Comparison of ENCODE assay signal across 8 cellular contexts in genomic region chr21:46096997-46097825, GRCh38. TPM values are rescaled to one million over a fixed set of nuclear protein-coding genes. Genes with fewer than 3 reads are reported as not detected.
DNase-seq lines count a peak whose midpoint lies in the region; ATAC-seq and TF ChIP-seq lines count a peak whose summit lies in the region.

No MANE protein-coding gene starts in this region.

- POLR2A ChIA-PET in activated CD4-positive, alpha-beta T cell treated with anti-CD3 and anti-CD28 coated beads for 36 hours (lab: Charles Lee), result no interaction called here

- H3K9me3 ChIP-seq in mesenchymal stem cell (ENCODE audit: control insufficient read depth, low read length) (no peaks in the 10 kb centered on the region), upper lobe of right lung (peaks cover 4% of the 10 kb centered on the region)

- no peaks in the 10 kb centered on the region for H3K36me3 Mint-ChIP-seq in activated CD4-positive, alpha-beta T cell treated with anti-CD3 and anti-CD28 coated beads for 36 hours (ENCODE audit: low read depth)

- H2BK15ac ChIP-seq in mesenchymal stem cell (ENCODE audit: low read depth, poor library complexity, severe bottlenecking), result peak overlapping the region; percentile 99

- H3K27ac ChIP-seq in brain microvascular endothelial cell (peak overlapping the region; percentile 69), mesenchymal stem cell (ENCODE audit: low read length, poor library complexity, severe bottlenecking) (no peak overlapping the region), upper lobe of right lung (peak overlapping the region; percentile 75)

- peak overlapping the region; percentile 100 for H2BK120ac ChIP-seq in mesenchymal stem cell (ENCODE audit: low read depth, low read length)

- H3K18ac ChIP-seq in mesenchymal stem cell (ENCODE audit: low read depth in 1 of 2, low read length in 2 of 2), result peak overlapping the region; percentile 97 to 99

- peak overlapping the region; percentile 95 to 100 for H3K4ac ChIP-seq in mesenchymal stem cell (ENCODE audit: low read depth in 1 of 2, low read length in 2 of 2)

- peak overlapping the region; percentile 15 for H3K4me3 Mint-ChIP-seq in activated CD4-positive, alpha-beta T cell treated with anti-CD3 and anti-CD28 coated beads for 36 hours

- intact Hi-C loops in activated CD4-positive, alpha-beta T cell treated with anti-CD3 and anti-CD28 coated beads for 36 hours (cut with DNase I, micrococcal nuclease), result loop anchor here in 1 of 2 experiments (5.0 kb wide), 1 partner anchor 125 kb away; no protein-coding TSS in a partner anchor
- intact Hi-C loops in upper lobe of right lung (cut with DNase I), result loop anchor here (10.0 kb wide), 1 partner anchor 122 kb away; no protein-coding TSS in a partner anchor

- TF ChIP-seq CTCF in brain microvascular endothelial cell (IDR thresholded peaks at IDR 0.05; ENCODE audit: low read depth, low read length, missing control alignments) (no peak), upper lobe of right lung (IDR thresholded peaks at IDR 0.05) (no peak)

- peak overlapping the region; percentile 100 for H4K91ac ChIP-seq in mesenchymal stem cell (ENCODE audit: low read length)

- H3K9ac ChIP-seq in mesenchymal stem cell (ENCODE audit: low read length), result peak overlapping the region; percentile 93

- peaks cover under 1% of the 10 kb centered on the region for H3K9me3 Mint-ChIP-seq in activated CD4-positive, alpha-beta T cell treated with anti-CD3 and anti-CD28 coated beads for 36 hours (ENCODE audit: low read depth)

- CTCF ChIA-PET in activated CD4-positive, alpha-beta T cell treated with anti-CD3 and anti-CD28 coated beads for 36 hours (lab: Charles Lee), result interaction anchor here (0.6 to 0.8 kb wide), 2 partner anchors 132 to 1556 kb away, joined by 3 read pairs; no protein-coding TSS in a partner anchor

- H3K14ac ChIP-seq in mesenchymal stem cell (ENCODE audit: low read length in 2 of 2), result peak overlapping the region; percentile 97

- peaks cover 19% of the 10 kb centered on the region for H3K27me3 Mint-ChIP-seq in activated CD4-positive, alpha-beta T cell treated with anti-CD3 and anti-CD28 coated beads for 36 hours

- no peak for DNase-seq in activated CD4-positive, alpha-beta T cell treated with anti-CD3 and anti-CD28 coated beads for 36 hours
- DNase-seq in activated CD4-positive, alpha-beta T cell treated with anti-CD3 and anti-CD28 coated beads, Interleukin-2, amount 50 U/mL, for 1 hour, result no peak
- DNase-seq in brain microvascular endothelial cell (no peak), mesenchymal stem cell (no peak), upper lobe of right lung (peak; percentile 62), NCI-H2107 (lab: John Stamatoyannopoulos, UW) (no peak), NCI-H524 treated with DMSO at 0.1 percent for 48 hours (lab: John Stamatoyannopoulos, UW) (no peak), NCI-H69 (lab: John Stamatoyannopoulos, UW) (no peak)

- peaks cover 2% of the 10 kb centered on the region for H3K4me1 Mint-ChIP-seq in activated CD4-positive, alpha-beta T cell treated with anti-CD3 and anti-CD28 coated beads for 36 hours

- WGBS in mesenchymal stem cell, result 36% methylated on average over 20 of the region's 32 CpGs

- peaks cover 7% of the 10 kb centered on the region for H3K36me3 ChIP-seq in brain microvascular endothelial cell (replicated peaks)
- H3K36me3 ChIP-seq in mesenchymal stem cell (ENCODE audit: control insufficient read depth in 1 of 2, insufficient read depth in 2 of 2, low read depth in 1 of 2, low read length in 2 of 2), result peaks cover 5 to 25% of the 10 kb centered on the region in 2 experiments
- no peaks in the 10 kb centered on the region for H3K36me3 ChIP-seq in upper lobe of right lung

- H2AFZ ChIP-seq in mesenchymal stem cell (ENCODE audit: low read depth, low read length), result no peak overlapping the region

- H3K4me3 ChIP-seq in brain microvascular endothelial cell (ENCODE audit: low read depth, low read length) (peak overlapping the region; percentile 78), mesenchymal stem cell (ENCODE audit: insufficient read depth in 1 of 2, low read depth in 1 of 2, low read length in 2 of 2) (peak overlapping the region; percentile 86 to 91), upper lobe of right lung (peak overlapping the region; percentile 57)

- H2AK5ac ChIP-seq in mesenchymal stem cell (ENCODE audit: low read length, severe bottlenecking), result peak overlapping the region; percentile 82

- H3K4me1 ChIP-seq in mesenchymal stem cell (ENCODE audit: control insufficient read depth, insufficient read depth, low read depth, low read length) (peaks cover 22% of the 10 kb centered on the region), upper lobe of right lung (peaks cover 5% of the 10 kb centered on the region)

- peak overlapping the region; percentile 86 to 93 for H2BK12ac ChIP-seq in mesenchymal stem cell (ENCODE audit: low read length in 2 of 2)

- in situ Hi-C loops in brain microvascular endothelial cell (cut with HindIII; ENCODE audit: low pct_ligation_motif_present, low sequenced_read_pairs), result no loop called here

- no peak overlapping the region for H2BK5ac ChIP-seq in mesenchymal stem cell (ENCODE audit: low read depth, low read length, poor library complexity, severe bottlenecking)

- no peak overlapping the region for H3K27ac Mint-ChIP-seq in activated CD4-positive, alpha-beta T cell treated with anti-CD3 and anti-CD28 coated beads for 36 hours

- H3K23ac ChIP-seq in mesenchymal stem cell (ENCODE audit: low read length in 2 of 2), result peak overlapping the region in 1 of 2 experiments; percentile 66

- H3K27me3 ChIP-seq in brain microvascular endothelial cell (replicated peaks) (no peaks in the 10 kb centered on the region), mesenchymal stem cell (ENCODE audit: control insufficient read depth in 1 of 2, insufficient read depth in 1 of 2, low read length in 2 of 2) (no peaks in the 10 kb centered on the region), upper lobe of right lung (peaks cover 41% of the 10 kb centered on the region)

- peak overlapping the region; percentile 93 for H3K4me2 ChIP-seq in mesenchymal stem cell (ENCODE audit: low read length, poor library complexity, severe bottlenecking)

- H3K79me1 ChIP-seq in mesenchymal stem cell (replicated peaks; ENCODE audit: low read length, poor library complexity, severe bottlenecking), result no peaks in the 10 kb centered on the region

- H4K8ac ChIP-seq in mesenchymal stem cell (ENCODE audit: low read length), result peak overlapping the region; percentile 100

- ATAC-seq in activated CD4-positive, alpha-beta T cell treated with anti-CD3 and anti-CD28 coated beads for 36 hours, result no peak
- no peak for ATAC-seq in upper lobe of right lung

RNA-seq across cellular contexts. Expression of gene COL6A2, which starts 0.7 kb away (rescaled TPM):
- total RNA-seq in activated CD4-positive, alpha-beta T cell treated with anti-CD3 and anti-CD28 coated beads for 36 hours, result 1 to 10 TPM; 3.3 to 3.4 TPM
- polyA plus RNA-seq in mesenchymal stem cell (2013, experiment 1 of 2), result 1,409 TPM
- polyA plus RNA-seq in mesenchymal stem cell (2013, experiment 2 of 2), result 1,389 TPM
- 269 TPM for total RNA-seq in upper lobe of right lung

RNA-seq across cellular contexts. Expression of gene FTCD, which starts 58.2 kb away (rescaled TPM):
- total RNA-seq in activated CD4-positive, alpha-beta T cell treated with anti-CD3 and anti-CD28 coated beads for 36 hours, result under 1 TPM; 0.16 to 0.23 TPM
- polyA plus RNA-seq in mesenchymal stem cell (2013, experiment 1 of 2), result 1.5 TPM
- 1.8 TPM for polyA plus RNA-seq in mesenchymal stem cell (2013, experiment 2 of 2)
- total RNA-seq in upper lobe of right lung, result 0.46 TPM

Comparison
In these comparisons a context has a peak if more than half of its experiments do, and no peak if none do; other contexts are left out.
1. RNA of gene COL6A2, which starts 0.7 kb away (total RNA-seq): 269 TPM in upper lobe of right lung (single experiment); 3.3 to 3.4 TPM in activated CD4-positive, alpha-beta T cell treated with anti-CD3 and anti-CD28 coated beads for 36 hours; every median in the first group is over 10 times any median in the second.
2. Peak in every context shown above with its lines, with median percentiles within 50 percentile points of each other: H3K4me3 ChIP-seq.